19 cellular contexts compared by ENCODE assay signal in genomic region chr12:76451528-76451927, GRCh38.
"Had no signal": no experiment of that assay in that cellular context is flagged by ENCODE, and none has a peak within 500 bp of the region (broad histone marks: within the 10 kb centered on the region; RNA-seq: fewer than 3 reads in every experiment).

No MANE protein-coding gene starts in this region.

- H3K27ac ChIP-seq: parathyroid adenoma had no signal

- H3K36me3 ChIP-seq: brain microvascular endothelial cell had no signal

- H3K9me3 Mint-ChIP-seq: activated B cell treated with CpG ODN at 0.5 μM for 24 hours; activated naive CD8-positive, alpha-beta T cell treated with anti-CD3 and anti-CD28 coated beads for 36 hours; activated T-cell treated with anti-CD3 and anti-CD28 coated beads, Interleukin-2, amount 50 U/mL, for 72 hours; immature natural killer cell; naive thymus-derived CD4-positive, alpha-beta T cell; stimulated activated memory B cell treated with anti-CD40 and anti-IgM and Interleukin-4, amounts not matched to agents 10 μg/mL and 1 μg/mL and 100 μg/mL, for 72 hours; T-helper 2 cell treated with Interferon-gamma antibody and Interleukin-4, amounts not matched to agents 5 μg/mL and 100 μg/mL, for 36 hours had no signal

- H3K4me3 Mint-ChIP-seq: activated B cell treated with CpG ODN at 0.5 μM for 24 hours; activated naive CD8-positive, alpha-beta T cell treated with anti-CD3 and anti-CD28 coated beads for 36 hours; activated T-cell treated with anti-CD3 and anti-CD28 coated beads, Interleukin-2, amount 50 U/mL, for 72 hours; immature natural killer cell; naive thymus-derived CD4-positive, alpha-beta T cell; stimulated activated memory B cell treated with anti-CD40 and anti-IgM and Interleukin-4, amounts not matched to agents 10 μg/mL and 1 μg/mL and 100 μg/mL, for 72 hours; T-helper 2 cell treated with Interferon-gamma antibody and Interleukin-4, amounts not matched to agents 5 μg/mL and 100 μg/mL, for 36 hours had no signal

- H3K27me3 Mint-ChIP-seq: activated B cell treated with CpG ODN at 0.5 μM for 24 hours; activated naive CD8-positive, alpha-beta T cell treated with anti-CD3 and anti-CD28 coated beads for 36 hours; naive thymus-derived CD4-positive, alpha-beta T cell; stimulated activated memory B cell treated with anti-CD40 and anti-IgM and Interleukin-4, amounts not matched to agents 10 μg/mL and 1 μg/mL and 100 μg/mL, for 72 hours had no signal

- H3K4me3 ChIP-seq: lung, mucosa of descending colon had no signal

- H3K27ac Mint-ChIP-seq: activated B cell treated with CpG ODN at 0.5 μM for 24 hours; activated naive CD8-positive, alpha-beta T cell treated with anti-CD3 and anti-CD28 coated beads for 36 hours; T-helper 2 cell treated with Interferon-gamma antibody and Interleukin-4, amounts not matched to agents 5 μg/mL and 100 μg/mL, for 36 hours had no signal

- H3K4me1 ChIP-seq: parathyroid adenoma had no signal

- H3K27me3 ChIP-seq: brain microvascular endothelial cell had no signal

- ATAC-seq: activated T-cell treated with anti-CD3 and anti-CD28 coated beads, Interleukin-2, amount 50 U/mL, for 72 hours; left cardiac atrium; mucosa of descending colon; naive thymus-derived CD4-positive, alpha-beta T cell; stimulated activated memory B cell treated with anti-CD40 and anti-IgM and Interleukin-4, amounts not matched to agents 10 μg/mL and 1 μg/mL and 100 μg/mL, for 72 hours had no signal

- DNase-seq: activated B cell treated with CpG ODN at 0.5 μM for 24 hours; activated CD4-positive, alpha-beta T cell treated with anti-CD3 and anti-CD28 coated beads for 48 hours; activated CD8-positive, alpha-beta memory T cell treated with anti-CD3 and anti-CD28 coated beads, Interleukin-2, amount 50 U/mL, for 48 hours; activated gamma-delta T cell; activated naive CD8-positive, alpha-beta T cell treated with anti-CD3 and anti-CD28 coated beads for 36 hours; activated T-cell treated with anti-CD3 and anti-CD28 coated beads, Interleukin-2, amount 50 U/mL, for 72 hours; brain microvascular endothelial cell; cortex of kidney; effector CD8-positive, alpha-beta T cell; foreskin melanocyte; head of caudate nucleus; immature natural killer cell; left cardiac atrium; mucosa of descending colon; naive thymus-derived CD4-positive, alpha-beta T cell had no signal

- H3K9me3 ChIP-seq: mucosa of descending colon had no signal
